In genomic region chr10:68332259-68333057, GRCh38 we compare ENCODE assay signal across 8 cellular contexts.
A peak's percentile ranks its signal among the peaks of the same experiment; 100 is the strongest.
DNase-seq lines count a peak whose midpoint lies in the region; ATAC-seq and FAIRE-seq lines count a peak whose summit lies in the region.

TSS of gene PBLD (minus strand) at chr10:68332928. CDS start at chr10:68306844, 26,084 bp downstream.

- FAIRE-seq in urothelium cell line (lab: Jason Lieb, UNC) = no peak

- DNase-seq in GM04503 (ENCODE audit: low read depth) (peak; percentile 49), NCI-H1092 treated with DMSO at 0.1 percent for 48 hours (lab: John Stamatoyannopoulos, UW) (peak; percentile 63), T follicular helper cell (ENCODE audit: low read depth) (peak; percentile 35), anterior cingulate cortex (lab: John Stamatoyannopoulos, UW) (peak in 55 of 58 donors; percentile 5 to 81 (median 67)), hepatic stellate cell (ENCODE audit: low spot score) (peak; percentile 51), putamen (ENCODE audit: low spot score) (peak; percentile 79), urothelium cell line (ENCODE audit: low spot score) (peak; percentile 81)

- ATAC-seq in HG02571 (IDR thresholded peaks at IDR 0.05; ENCODE audit: unreplicated experiment) = peak; percentile 29

Comparison
In these comparisons a context has a peak if more than half of its experiments do, and no peak if none do; other contexts are left out.
1. Peak in every context shown above with its lines: DNase-seq and ATAC-seq.